ENCODE assay signal across 20 cellular contexts in genomic region chr13:53460776-53461175, GRCh38.
DNase-seq lines count a peak whose midpoint lies in the region; ATAC-seq and TF ChIP-seq lines count a peak whose summit lies in the region.
"Had no signal": no experiment of that assay in that cellular context is flagged by ENCODE, and none has a peak within 500 bp of the region (broad histone marks: within the 10 kb centered on the region; RNA-seq: fewer than 3 reads in every experiment).

No MANE protein-coding gene starts in this region.

- peaks cover 13% of the 10 kb centered on the region for H3K4me1 ChIP-seq in neural progenitor cell
- no peaks in the 10 kb centered on the region for H3K4me1 ChIP-seq in breast epithelium
- H3K4me1 ChIP-seq: Caco-2, SJSA1 had no signal

- H3K36me3 ChIP-seq in neural progenitor cell (no peaks in the 10 kb centered on the region), breast epithelium (no peaks in the 10 kb centered on the region)
- H3K36me3 ChIP-seq: MG63, SJSA1 had no signal

- no peaks in the 10 kb centered on the region for H4K20me1 ChIP-seq in neural progenitor cell (ENCODE audit: low read depth)

- no peaks in the 10 kb centered on the region for H3K9me3 ChIP-seq in neural progenitor cell (ENCODE audit: low read depth)
- no peaks in the 10 kb centered on the region for H3K9me3 ChIP-seq in breast epithelium
- H3K9me3 ChIP-seq: Caco-2, MG63, SJSA1 had no signal

- H3K27ac Mint-ChIP-seq in neural progenitor cell, result no peak overlapping the region

- DNase-seq in NCI-H69 (lab: John Stamatoyannopoulos, UW) (peak; percentile 86), iPS-NIHi7 (ENCODE audit: extremely low spot score) (peak; percentile 29), neural progenitor cell (ENCODE audit: low spot score) (peak; percentile 53), breast epithelium (ENCODE audit: low spot score in 2 of 2) (no peak), GF-D8 (lab: John Stamatoyannopoulos, UW) (no peak), mesenteric fat pad (ENCODE audit: low spot score) (no peak)
- DNase-seq: Caco-2, DMS153, H7, IMR-90, Karpas-422, MG63, NCI-H1105, NCI-H1694, NCI-H2171, NCI-H446, NCI-H82, PC-9 had no signal

- no peak overlapping the region for H3K4me3 Mint-ChIP-seq in neural progenitor cell

- peaks cover 23% of the 10 kb centered on the region for H3K9me3 Mint-ChIP-seq in neural progenitor cell

- no peaks in the 10 kb centered on the region for H3K36me3 Mint-ChIP-seq in neural progenitor cell

- H3K4me2 ChIP-seq in neural progenitor cell, result peak overlapping the region; percentile 28
- H3K4me2 ChIP-seq: PC-9 had no signal

- no peak for TF ChIP-seq CTCF in neural progenitor cell (IDR thresholded peaks at IDR 0.05)
- no peak for TF ChIP-seq CTCF in breast epithelium (IDR thresholded peaks at IDR 0.05)

- H3K9ac ChIP-seq in neural progenitor cell, result no peak overlapping the region

- peaks cover 10% of the 10 kb centered on the region for H3K4me1 Mint-ChIP-seq in neural progenitor cell

- ATAC-seq in HG03457 (IDR thresholded peaks at IDR 0.05; ENCODE audit: unreplicated experiment), result no peak

- H3F3A ChIP-seq in neural progenitor cell (ENCODE audit: low read depth), result no peaks in the 10 kb centered on the region

- no peak for TF ChIP-seq POLR2A in breast epithelium (IDR thresholded peaks at IDR 0.05)

- H3K27me3 Mint-ChIP-seq in neural progenitor cell (ENCODE audit: insufficient read depth, low read depth), result no peaks in the 10 kb centered on the region

- H3K27ac ChIP-seq in neural progenitor cell (no peak overlapping the region), breast epithelium (no peak overlapping the region)
- H3K27ac ChIP-seq: PC-9, SJSA1 had no signal

- H3K79me2 ChIP-seq in neural progenitor cell (ENCODE audit: low read depth), result no peaks in the 10 kb centered on the region

- H3K27me3 ChIP-seq in neural progenitor cell (no peaks in the 10 kb centered on the region), breast epithelium (no peaks in the 10 kb centered on the region)
- H3K27me3 ChIP-seq: MG63, SJSA1 had no signal

- intact Hi-C loops in breast epithelium (cut with DNase I; ENCODE audit: low total_unique reads), result no loop called here

- H2AFZ ChIP-seq in neural progenitor cell (replicated peaks), result peak overlapping the region; percentile 73
- H2AFZ ChIP-seq: PC-9 had no signal

- no peak overlapping the region for H3K4me3 ChIP-seq in neural progenitor cell
- H3K4me3 ChIP-seq in breast epithelium, result no peak overlapping the region
- H3K4me3 ChIP-seq: MG63, PC-9, SJSA1 had no signal

Comparison
In these comparisons a context has a peak if more than half of its experiments do, and no peak if none do; other contexts are left out.
1. DNase-seq: peak in NCI-H69 (single experiment), iPS-NIHi7 (single experiment) and neural progenitor cell (single experiment); none in breast epithelium (0 of 2), GF-D8 (single experiment) and mesenteric fat pad (single experiment).